ENCODE assay signal across 9 cellular contexts in the genomic region with DNA sequence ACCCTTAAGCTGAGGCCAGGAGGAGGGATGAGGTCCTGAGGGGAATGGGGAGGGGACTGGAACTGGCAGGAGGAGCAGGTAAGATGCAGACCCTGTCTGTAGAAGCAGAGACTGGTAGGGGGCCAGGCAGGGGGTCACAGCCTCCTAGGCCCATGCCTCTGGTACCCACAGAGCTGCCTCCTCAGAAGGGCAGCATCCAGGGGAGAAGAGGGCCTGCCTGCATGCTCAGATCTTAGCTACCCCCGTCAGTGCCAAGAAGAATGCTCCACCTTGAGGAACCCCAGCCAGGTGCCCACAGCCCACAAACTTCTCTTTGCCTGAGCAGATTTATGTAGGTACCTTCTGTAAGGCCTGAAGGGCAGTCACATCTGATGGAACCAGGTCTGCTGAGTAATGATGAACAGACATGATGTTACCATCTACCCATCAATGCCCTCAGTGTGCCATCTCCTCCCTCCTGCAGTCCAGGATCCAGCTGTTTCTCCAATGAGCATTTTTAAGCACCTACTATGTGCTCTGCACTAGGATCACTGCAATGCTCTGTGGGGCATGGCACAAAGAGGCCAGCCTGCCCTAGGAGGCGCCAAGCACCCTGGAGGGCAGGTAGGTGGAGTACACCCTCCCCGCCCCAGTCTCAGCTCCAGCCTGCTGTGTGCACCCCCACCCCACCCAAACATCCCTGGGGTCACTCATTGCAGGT. TPM values are rescaled to one million over a fixed set of nuclear protein-coding genes. Genes with fewer than 3 reads are reported as not detected.
A peak's percentile ranks its signal among the peaks of the same experiment; 100 is the strongest.
DNase-seq lines count a peak whose midpoint lies in the region; ATAC-seq and TF ChIP-seq lines count a peak whose summit lies in the region.
"Had no signal": no experiment of that assay in that cellular context is flagged by ENCODE, and none has a peak within 500 bp of the region (broad histone marks: within the 10 kb centered on the region; RNA-seq: fewer than 3 reads in every experiment).

No MANE protein-coding gene starts in this region.

- WGBS in transverse colon (ENCODE audit: low coverage in 1 of 2), 2 donors = 40 to 94% methylated on average over 1 to 3 of the region's 3 CpGs

- no peaks in the 10 kb centered on the region for H3K9me3 Mint-ChIP-seq in activated CD8-positive, alpha-beta memory T cell treated with anti-CD3 and anti-CD28 coated beads, Interleukin-2, amount 10 ng/mL, durations not matched to agents 7 days and 5 days (ENCODE audit: low read depth)
- H3K9me3 Mint-ChIP-seq in activated T-helper 17 cell treated with anti-CD3 and anti-CD28 coated beads, Interleukin-2, amount 50 U/mL, for 72 hours = no peaks in the 10 kb centered on the region
- no peaks in the 10 kb centered on the region for H3K9me3 Mint-ChIP-seq in endothelial cell (ENCODE audit: unreplicated experiment)

- CTCF ChIA-PET in activated CD8-positive, alpha-beta memory T cell treated with anti-CD3 and anti-CD28 coated beads, Interleukin-2, amount 10 ng/mL, durations not matched to agents 7 days and 5 days (lab: Charles Lee) = interaction anchor here (0.5 to 12.5 kb wide), 19 partner anchors 17 to 884 kb away, joined by 3 to 237 read pairs (median 7); a partner anchor contains a TSS

- peaks cover 57% of the 10 kb centered on the region for H3K4me1 Mint-ChIP-seq in activated CD8-positive, alpha-beta memory T cell treated with anti-CD3 and anti-CD28 coated beads, Interleukin-2, amount 10 ng/mL, durations not matched to agents 7 days and 5 days
- peaks cover 49% of the 10 kb centered on the region for H3K4me1 Mint-ChIP-seq in activated T-helper 17 cell treated with anti-CD3 and anti-CD28 coated beads, Interleukin-2, amount 50 U/mL, for 72 hours
- peaks cover 30% of the 10 kb centered on the region for H3K4me1 Mint-ChIP-seq in endothelial cell (ENCODE audit: unreplicated experiment)

- intact Hi-C loops in transverse colon (cut with DNase I; ENCODE audit: low total_unique reads) = loop anchor here (2.0 kb wide), 1 partner anchor 569 kb away; no protein-coding TSS in a partner anchor

- no peak for TF ChIP-seq POLR2A in transverse colon (IDR thresholded peaks at IDR 0.05)

- H3K36me3 ChIP-seq in mucosa of stomach (ENCODE audit: control insufficient read depth, insufficient read depth, low read length) (no peaks in the 10 kb centered on the region), transverse colon (no peaks in the 10 kb centered on the region)

- ATAC-seq in activated CD8-positive, alpha-beta memory T cell treated with anti-CD3 and anti-CD28 coated beads, Interleukin-2, amount 10 ng/mL, durations not matched to agents 7 days and 5 days = no peak
- no peak for ATAC-seq in activated T-helper 17 cell treated with anti-CD3 and anti-CD28 coated beads, Interleukin-2, amount 50 U/mL, for 72 hours (replicated peaks)
- ATAC-seq in GM21423 (IDR thresholded peaks at IDR 0.05; ENCODE audit: unreplicated experiment) (no peak), omental fat pad (ENCODE audit: low FRiP score) (no peak)
- ATAC-seq: left lobe of liver had no signal

- in situ Hi-C loops in transverse colon (cut with MboI; ENCODE audit: low pct_ligation_motif_present in 1 of 4, low pct_unique_long_range_greater_than_20kb in 1 of 4, low sequenced_read_pairs in 3 of 4) = loop anchor here in 2 of 4 donors (10.0 to 25.0 kb wide), 2 partner anchors 573 to 580 kb away; no protein-coding TSS in a partner anchor

- peak overlapping the region; percentile 86 for H3K27ac Mint-ChIP-seq in activated CD8-positive, alpha-beta memory T cell treated with anti-CD3 and anti-CD28 coated beads, Interleukin-2, amount 10 ng/mL, durations not matched to agents 7 days and 5 days
- peak overlapping the region; percentile 91 for H3K27ac Mint-ChIP-seq in activated T-helper 17 cell treated with anti-CD3 and anti-CD28 coated beads, Interleukin-2, amount 50 U/mL, for 72 hours
- no peak overlapping the region for H3K27ac Mint-ChIP-seq in endothelial cell (ENCODE audit: unreplicated experiment)

- H3K36me3 Mint-ChIP-seq in activated CD8-positive, alpha-beta memory T cell treated with anti-CD3 and anti-CD28 coated beads, Interleukin-2, amount 10 ng/mL, durations not matched to agents 7 days and 5 days = no peaks in the 10 kb centered on the region
- H3K36me3 Mint-ChIP-seq in activated T-helper 17 cell treated with anti-CD3 and anti-CD28 coated beads, Interleukin-2, amount 50 U/mL, for 72 hours (ENCODE audit: low read depth) = no peaks in the 10 kb centered on the region
- peaks cover 3% of the 10 kb centered on the region for H3K36me3 Mint-ChIP-seq in endothelial cell (ENCODE audit: low read depth, unreplicated experiment)

- DNase-seq in activated CD8-positive, alpha-beta memory T cell treated with anti-CD3 and anti-CD28 coated beads, Interleukin-2, amount 10 ng/mL, durations not matched to agents 7 days and 5 days = no peak
- no peak for DNase-seq in activated CD8-positive, alpha-beta memory T cell treated with anti-CD3 and anti-CD28 coated beads, Interleukin-2, amount 50 U/mL, for 48 hours
- no peak for DNase-seq in transverse colon
- no peak for DNase-seq in endothelial cell (ENCODE audit: low spot score)
- no peak for DNase-seq in omental fat pad (ENCODE audit: low spot score)

- H3K27ac ChIP-seq in transverse colon = peak overlapping the region; percentile 94 to 97 (median 96)

- no peaks in the 10 kb centered on the region for H3K27me3 Mint-ChIP-seq in activated CD8-positive, alpha-beta memory T cell treated with anti-CD3 and anti-CD28 coated beads, Interleukin-2, amount 10 ng/mL, durations not matched to agents 7 days and 5 days
- no peaks in the 10 kb centered on the region for H3K27me3 Mint-ChIP-seq in activated T-helper 17 cell treated with anti-CD3 and anti-CD28 coated beads, Interleukin-2, amount 50 U/mL, for 72 hours
- peaks cover 15% of the 10 kb centered on the region for H3K27me3 Mint-ChIP-seq in endothelial cell (ENCODE audit: unreplicated experiment)

- H3K4me1 ChIP-seq in mucosa of stomach (ENCODE audit: control insufficient read depth, insufficient read depth, low read length) (peaks cover 56% of the 10 kb centered on the region), transverse colon (peaks cover 40 to 58% (median 46%) of the 10 kb centered on the region in 4 donors)

- H3K9me3 ChIP-seq in mucosa of stomach (ENCODE audit: control insufficient read depth, low read length) (no peaks in the 10 kb centered on the region), transverse colon (no peaks in the 10 kb centered on the region)

- H3K27me3 ChIP-seq in mucosa of stomach (ENCODE audit: control insufficient read depth, insufficient read depth, low read length) (no peaks in the 10 kb centered on the region), transverse colon (no peaks in the 10 kb centered on the region)

- TF ChIP-seq CTCF in transverse colon (IDR thresholded peaks at IDR 0.05) (no peak), endothelial cell (IDR thresholded peaks at IDR 0.05; ENCODE audit: unreplicated experiment) (no peak), omental fat pad (IDR thresholded peaks at IDR 0.05) (no peak)

- no peak overlapping the region for H3K4me3 Mint-ChIP-seq in activated CD8-positive, alpha-beta memory T cell treated with anti-CD3 and anti-CD28 coated beads, Interleukin-2, amount 10 ng/mL, durations not matched to agents 7 days and 5 days
- peak overlapping the region; percentile 91 for H3K4me3 Mint-ChIP-seq in activated T-helper 17 cell treated with anti-CD3 and anti-CD28 coated beads, Interleukin-2, amount 50 U/mL, for 72 hours
- H3K4me3 Mint-ChIP-seq in endothelial cell (ENCODE audit: unreplicated experiment) = no peak overlapping the region

- peak overlapping the region; percentile 72 for H3K9ac ChIP-seq in mucosa of stomach (ENCODE audit: low read length)

- no peak for TF ChIP-seq EP300 in transverse colon (IDR thresholded peaks at IDR 0.05; ENCODE audit: low read depth)

- no peak overlapping the region for H3K4me3 ChIP-seq in mucosa of stomach (ENCODE audit: low read length)
- no peak overlapping the region for H3K4me3 ChIP-seq in transverse colon

RNA-seq across cellular contexts. Expression of a gene that starts 24.8 kb away (rescaled TPM):
- total RNA-seq in activated CD8-positive, alpha-beta memory T cell treated with anti-CD3 and anti-CD28 coated beads, Interleukin-2, amount 10 ng/mL, durations not matched to agents 7 days and 5 days = 10 to 100 TPM; 53.6 to 85.6 TPM
- 100 to 1,000 TPM in 1 of 2 donors, 10 to 100 TPM in 1; 57.7 to 146 TPM for total RNA-seq in activated T-helper 17 cell treated with anti-CD3 and anti-CD28 coated beads, Interleukin-2, amount 50 U/mL, for 72 hours
- total RNA-seq in transverse colon = 100 to 1,000 TPM; 180 to 712 (median 266) TPM
- 385 TPM for total RNA-seq in endothelial cell (ENCODE audit: unreplicated experiment)
- 100 to 1,000 TPM; 363 to 395 (median 384) TPM for total RNA-seq in omental fat pad
